Comparison of ENCODE assay signal across 12 cellular contexts in genomic region chr10:70974351-70974901, GRCh38.
DNase-seq lines count a peak whose midpoint lies in the region; ATAC-seq and TF ChIP-seq lines count a peak whose summit lies in the region.
"Had no signal": no experiment of that assay in that cellular context is flagged by ENCODE, and none has a peak within 500 bp of the region (broad histone marks: within the 10 kb centered on the region; RNA-seq: fewer than 3 reads in every experiment).

No MANE protein-coding gene starts in this region.

- no peak overlapping the region for H3K4me3 ChIP-seq in PC-3 (ENCODE audit: low read length)

- POLR2A ChIA-PET in PC-3 (lab: Charles Lee; ENCODE audit: unreplicated experiment), result no interaction called here

- peaks cover 10% of the 10 kb centered on the region for H3K27me3 Mint-ChIP-seq in activated T-helper 2 cell treated with anti-CD3 and anti-CD28 coated beads, Interferon-gamma antibody, Interleukin-2, Interleukin-4, amounts not matched to agents 10 μg/mL and 5 μg/mL and 100 μg/mL, durations not matched to agents 14 hours and 24 hours and 36 hours (ENCODE audit: low read depth)

- intact Hi-C loops in PC-3 (cut with micrococcal nuclease), result no loop called here
- intact Hi-C loops in activated T-helper 2 cell treated with anti-CD3 and anti-CD28 coated beads, Interferon-gamma antibody, Interleukin-2, Interleukin-4, amounts not matched to agents 10 μg/mL and 5 μg/mL and 100 μg/mL, durations not matched to agents 14 hours and 24 hours and 36 hours (cut with micrococcal nuclease), result no loop called here

- H3K27ac Mint-ChIP-seq in activated T-helper 2 cell treated with anti-CD3 and anti-CD28 coated beads, Interferon-gamma antibody, Interleukin-2, Interleukin-4, amounts not matched to agents 10 μg/mL and 5 μg/mL and 100 μg/mL, durations not matched to agents 14 hours and 24 hours and 36 hours, result no peak overlapping the region

- H3K27ac ChIP-seq in PC-3 (ENCODE audit: low read length), result no peak overlapping the region

- H3K4me2 ChIP-seq in PC-3 (ENCODE audit: low read length), result peak overlapping the region; percentile 26; the same call in 1 of the 2 replicates

- no peaks in the 10 kb centered on the region for H3K9me2 ChIP-seq in PC-3 (replicated peaks; ENCODE audit: low read length)

- peak; percentile 27 for DNase-seq in AG08396 (ENCODE audit: low spot score)
- peak; percentile 78 for DNase-seq in ELF-1 (ENCODE audit: low read depth, low spot score)
- DNase-seq in PC-3, result peak; percentile 78
- DNase-seq in fibroblast of peridontal ligament (ENCODE audit: extremely low read depth), result peak; percentile 4
- no peak for DNase-seq in NCI-H345 (lab: John Stamatoyannopoulos, UW)
- DNase-seq in activated T-helper 2 cell treated with anti-CD3 and anti-CD28 coated beads, Interferon-gamma antibody, Interleukin-2, Interleukin-4, amounts not matched to agents 10 μg/mL and 5 μg/mL and 100 μg/mL, durations not matched to agents 14 hours and 24 hours and 36 hours (ENCODE audit: low spot score), result no peak
- DNase-seq in left lobe of liver (ENCODE audit: low spot score), result no peak
- DNase-seq: activated B cell treated with CpG ODN at 0.5 μM for 24 hours; activated naive CD4-positive, alpha-beta T cell treated with anti-CD3 and anti-CD28 coated beads, Interleukin-2, amount 50 U/mL, for 16 hours; DMS79 treated with DMSO at 0.1 percent for 48 hours; NCI-H1092 had no signal

- H3K36me3 Mint-ChIP-seq in activated T-helper 2 cell treated with anti-CD3 and anti-CD28 coated beads, Interferon-gamma antibody, Interleukin-2, Interleukin-4, amounts not matched to agents 10 μg/mL and 5 μg/mL and 100 μg/mL, durations not matched to agents 14 hours and 24 hours and 36 hours (ENCODE audit: low read depth), result no peaks in the 10 kb centered on the region

- BruUV-seq in PC-3 (replicated peaks; lab: Mats Ljungman, UMichigan), result no TSS peak

- peaks cover 14% of the 10 kb centered on the region; the same call in 1 of the 2 replicates for H3K27me3 ChIP-seq in PC-3 (ENCODE audit: low read length)

- no peaks in the 10 kb centered on the region for H3K4me1 Mint-ChIP-seq in activated T-helper 2 cell treated with anti-CD3 and anti-CD28 coated beads, Interferon-gamma antibody, Interleukin-2, Interleukin-4, amounts not matched to agents 10 μg/mL and 5 μg/mL and 100 μg/mL, durations not matched to agents 14 hours and 24 hours and 36 hours (ENCODE audit: low read depth)
- H3K4me1 Mint-ChIP-seq: activated B cell treated with CpG ODN at 0.5 μM for 24 hours had no signal

- no peaks in the 10 kb centered on the region for H3K9me3 Mint-ChIP-seq in activated T-helper 2 cell treated with anti-CD3 and anti-CD28 coated beads, Interferon-gamma antibody, Interleukin-2, Interleukin-4, amounts not matched to agents 10 μg/mL and 5 μg/mL and 100 μg/mL, durations not matched to agents 14 hours and 24 hours and 36 hours

- ATAC-seq in PC-3, result peak; percentile 89
- ATAC-seq in GM21526 (IDR thresholded peaks at IDR 0.05; ENCODE audit: low FRiP score, unreplicated experiment), result no peak
- no peak for ATAC-seq in left lobe of liver

- H4K20me1 ChIP-seq in PC-3 (ENCODE audit: low read length), result no peaks in the 10 kb centered on the region

- H3K9me3 ChIP-seq in PC-3 (ENCODE audit: low read length), result no peaks in the 10 kb centered on the region

- H3F3A ChIP-seq in PC-3 (ENCODE audit: low read length, unreplicated experiment), result no peaks in the 10 kb centered on the region

- H2AFZ ChIP-seq in PC-3 (ENCODE audit: low read length), result 0 out of 2 replicates have a peak overlapping the region, but pooled peaks have one; percentile 23

- H3K36me3 ChIP-seq in PC-3 (ENCODE audit: low read depth, low read length), result no peaks in the 10 kb centered on the region

- peaks cover 6% of the 10 kb centered on the region; the same call in 1 of the 2 replicates for H3K4me1 ChIP-seq in PC-3 (ENCODE audit: insufficient read depth, low read length)

- H3K9ac ChIP-seq in PC-3 (ENCODE audit: low read length), result no peak overlapping the region

- no peak for TF ChIP-seq CTCF in PC-3 (conservative IDR thresholded peaks at IDR 0.05; ENCODE audit: low read depth, low read length)

- CTCF ChIA-PET in PC-3 (lab: Charles Lee), result no interaction called here

- H3K4me3 Mint-ChIP-seq in activated T-helper 2 cell treated with anti-CD3 and anti-CD28 coated beads, Interferon-gamma antibody, Interleukin-2, Interleukin-4, amounts not matched to agents 10 μg/mL and 5 μg/mL and 100 μg/mL, durations not matched to agents 14 hours and 24 hours and 36 hours (ENCODE audit: low read depth), result no peak overlapping the region
- H3K4me3 Mint-ChIP-seq: activated B cell treated with CpG ODN at 0.5 μM for 24 hours had no signal

- H3K79me2 ChIP-seq in PC-3 (ENCODE audit: low read length), result no peaks in the 10 kb centered on the region

Comparison
In these comparisons a context has a peak if more than half of its experiments do, and no peak if none do; other contexts are left out.
1. DNase-seq: peak in AG08396 (single experiment), ELF-1 (single experiment), PC-3 (single experiment) and fibroblast of peridontal ligament (single experiment); none in NCI-H345 (single experiment), activated T-helper 2 cell treated with anti-CD3 and anti-CD28 coated beads, Interferon-gamma antibody, Interleukin-2, Interleukin-4, amounts not matched to agents 10 μg/mL and 5 μg/mL and 100 μg/mL, durations not matched to agents 14 hours and 24 hours and 36 hours (single experiment) and left lobe of liver (single experiment).